ENCODE assay signal across 9 cellular contexts in genomic region chr1:216119600-216119999, GRCh38.
DNase-seq lines count a peak whose midpoint lies in the region; ATAC-seq and TF ChIP-seq lines count a peak whose summit lies in the region.
"Had no signal": no experiment of that assay in that cellular context is flagged by ENCODE, and none has a peak within 500 bp of the region (broad histone marks: within the 10 kb centered on the region; RNA-seq: fewer than 3 reads in every experiment).

No MANE protein-coding gene starts in this region.

- TF ChIP-seq CTCF in Peyer's patch (IDR thresholded peaks at IDR 0.05) = peak in 4 of 6 experiments; percentile 15 to 47 (median 43)

- H3K27me3 ChIP-seq in Peyer's patch = no peaks in the 10 kb centered on the region
- H3K27me3 ChIP-seq: BLaER1 had no signal

- no peak for TF ChIP-seq POLR2A in Peyer's patch (IDR thresholded peaks at IDR 0.05)

- no peaks in the 10 kb centered on the region for H3K27me3 Mint-ChIP-seq in activated CD4-positive, alpha-beta T cell treated with anti-CD3 and anti-CD28 coated beads, Interleukin-2, amount 10 ng/mL, durations not matched to agents 7 days and 5 days

- H3K4me1 ChIP-seq in Peyer's patch = no peaks in the 10 kb centered on the region
- H3K4me1 ChIP-seq: BLaER1 had no signal

- ATAC-seq in HG03342 (IDR thresholded peaks at IDR 0.05; ENCODE audit: unreplicated experiment) (peak; percentile 85), HG03196 (IDR thresholded peaks at IDR 0.05; ENCODE audit: unreplicated experiment) (no peak)

- H3K36me3 Mint-ChIP-seq in activated CD4-positive, alpha-beta T cell treated with anti-CD3 and anti-CD28 coated beads, Interleukin-2, amount 10 ng/mL, durations not matched to agents 7 days and 5 days (ENCODE audit: low read depth) = no peaks in the 10 kb centered on the region

- CTCF ChIA-PET in activated CD4-positive, alpha-beta T cell treated with anti-CD3 and anti-CD28 coated beads, Interleukin-2, amount 10 ng/mL, durations not matched to agents 7 days and 5 days (lab: Charles Lee) = no interaction called here

- H3K36me3 ChIP-seq in Peyer's patch = no peaks in the 10 kb centered on the region
- H3K36me3 ChIP-seq: BLaER1 had no signal

- H3K4me1 Mint-ChIP-seq in activated CD4-positive, alpha-beta T cell treated with anti-CD3 and anti-CD28 coated beads, Interleukin-2, amount 10 ng/mL, durations not matched to agents 7 days and 5 days = no peaks in the 10 kb centered on the region

- no peaks in the 10 kb centered on the region for H3K9me3 Mint-ChIP-seq in activated CD4-positive, alpha-beta T cell treated with anti-CD3 and anti-CD28 coated beads, Interleukin-2, amount 10 ng/mL, durations not matched to agents 7 days and 5 days

- H3K9me3 ChIP-seq in Peyer's patch = no peaks in the 10 kb centered on the region
- H3K9me3 ChIP-seq: BLaER1 had no signal

- H3K27ac Mint-ChIP-seq in activated CD4-positive, alpha-beta T cell treated with anti-CD3 and anti-CD28 coated beads, Interleukin-2, amount 10 ng/mL, durations not matched to agents 7 days and 5 days = no peak overlapping the region

- POLR2A ChIA-PET in activated CD4-positive, alpha-beta T cell treated with anti-CD3 and anti-CD28 coated beads, Interleukin-2, amount 10 ng/mL, durations not matched to agents 7 days and 5 days (lab: Charles Lee) = no interaction called here

- no peak overlapping the region for H3K4me3 Mint-ChIP-seq in activated CD4-positive, alpha-beta T cell treated with anti-CD3 and anti-CD28 coated beads, Interleukin-2, amount 10 ng/mL, durations not matched to agents 7 days and 5 days

- H3K4me3 ChIP-seq in Peyer's patch = no peak overlapping the region
- H3K4me3 ChIP-seq: BLaER1 had no signal

- DNase-seq in NCI-H2107 treated with DMSO at 0.1 percent for 48 hours (lab: John Stamatoyannopoulos, UW; ENCODE audit: unreplicated experiment) (peak; percentile 53), NCI-H2107 (lab: John Stamatoyannopoulos, UW) (no peak), Peyer's patch (no peak), left kidney (ENCODE audit: low read depth, low spot score) (peak; percentile 54)
- DNase-seq in stimulated activated CD4-positive, alpha-beta T cell treated with anti-CD3 and anti-CD28 coated beads, Interleukin-4, amount 100 ng/mL, for 1 hour = no peak
- no peak for DNase-seq in activated CD4-positive, alpha-beta T cell treated with anti-CD3 and anti-CD28 coated beads, Interleukin-2, amount 10 ng/mL, durations not matched to agents 7 days and 5 days

- no peak overlapping the region for H3K27ac ChIP-seq in Peyer's patch
- H3K27ac ChIP-seq: BLaER1 had no signal

Comparison
In these comparisons a context has a peak if more than half of its experiments do, and no peak if none do; other contexts are left out.
1. DNase-seq: peak in NCI-H2107 treated with DMSO at 0.1 percent for 48 hours (single experiment) and left kidney (single experiment); none in NCI-H2107 (single experiment), Peyer's patch (0 of 3), stimulated activated CD4-positive, alpha-beta T cell treated with anti-CD3 and anti-CD28 coated beads, Interleukin-4, amount 100 ng/mL, for 1 hour (single experiment) and activated CD4-positive, alpha-beta T cell treated with anti-CD3 and anti-CD28 coated beads, Interleukin-2, amount 10 ng/mL, durations not matched to agents 7 days and 5 days (single experiment).